In the genomic region with DNA sequence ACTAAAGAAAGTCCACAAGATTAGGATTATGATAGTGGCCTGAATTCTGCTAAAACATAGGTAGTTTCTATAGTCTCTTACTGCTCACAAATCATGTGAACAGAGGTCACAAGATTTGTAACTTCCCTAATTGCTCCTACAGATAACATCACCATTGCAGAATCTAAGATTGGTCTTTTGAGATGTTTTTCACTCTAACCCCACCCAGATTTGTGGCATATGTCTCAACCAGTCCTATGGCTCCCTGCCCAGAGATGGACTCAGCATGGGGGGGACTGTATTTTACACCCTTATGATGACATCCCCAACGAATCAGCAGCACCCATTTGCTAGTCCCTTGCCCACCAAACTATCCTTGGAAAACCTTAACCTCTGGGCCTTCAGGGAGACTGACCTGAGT, we compare ENCODE assay signal across 11 cellular contexts.
DNase-seq lines count a peak whose midpoint lies in the region; ATAC-seq and TF ChIP-seq lines count a peak whose summit lies in the region.
"Had no signal": no experiment of that assay in that cellular context is flagged by ENCODE, and none has a peak within 500 bp of the region (broad histone marks: within the 10 kb centered on the region; RNA-seq: fewer than 3 reads in every experiment).

No MANE protein-coding gene starts in this region.

- H3K36me3 ChIP-seq in ACC112 (ENCODE audit: insufficient read depth, low read length): no peaks in the 10 kb centered on the region
- no peaks in the 10 kb centered on the region for H3K36me3 ChIP-seq in GM23338 (ENCODE audit: insufficient read depth)
- H3K36me3 ChIP-seq in colonic mucosa: no peaks in the 10 kb centered on the region
- H3K36me3 ChIP-seq: BLaER1 had no signal

- no peak overlapping the region for H3K9ac ChIP-seq in colonic mucosa (ENCODE audit: low read depth in 2 of 2, low read length in 2 of 2)
- H3K9ac ChIP-seq: BLaER1 had no signal

- DNase-seq in GM23338 (ENCODE audit: low spot score): no peak
- peak; percentile 78 for DNase-seq in RPMI7951 (ENCODE audit: low read depth)
- peak; percentile 51 for DNase-seq in fibroblast of pulmonary artery (ENCODE audit: low read depth)
- DNase-seq in colonic mucosa: no peak
- DNase-seq in epidermal melanocyte (ENCODE audit: insufficient read length, low spot score): no peak
- no peak for DNase-seq in DMS153 treated with DMSO at 0.1 percent for 48 hours (lab: John Stamatoyannopoulos, UW; ENCODE audit: unreplicated experiment)
- no peak for DNase-seq in NCI-H446 (lab: John Stamatoyannopoulos, UW)
- DNase-seq: NCI-H1694 had no signal

- TF ChIP-seq CTCF in GM23338 (conservative IDR thresholded peaks at IDR 0.05; ENCODE audit: low read depth in 2 of 2) (no peak), fibroblast of pulmonary artery (IDR thresholded peaks at IDR 0.05; ENCODE audit: low read length, missing control alignments) (no peak), colonic mucosa (IDR thresholded peaks at IDR 0.05) (no peak)

- H3K4me2 ChIP-seq in GM23338: no peak overlapping the region
- H3K4me2 ChIP-seq: BLaER1 had no signal

- H3K4me3 Mint-ChIP-seq in GM23338: no peak overlapping the region
- H3K4me3 Mint-ChIP-seq: activated naive CD8-positive, alpha-beta T cell had no signal

- no peaks in the 10 kb centered on the region for H3K9me3 Mint-ChIP-seq in GM23338

- no peaks in the 10 kb centered on the region for H4K20me1 ChIP-seq in GM23338 (replicated peaks; ENCODE audit: insufficient read depth)
- H4K20me1 ChIP-seq: BLaER1 had no signal

- no peak overlapping the region for H3K4me3 ChIP-seq in ACC112 (ENCODE audit: low read depth, low read length)
- H3K4me3 ChIP-seq in GM23338: no peak overlapping the region
- no peak overlapping the region for H3K4me3 ChIP-seq in fibroblast of pulmonary artery (replicated peaks; ENCODE audit: low read depth, low read length)
- H3K4me3 ChIP-seq in colonic mucosa: no peak overlapping the region
- H3K4me3 ChIP-seq: BLaER1 had no signal

- H3K9me2 ChIP-seq in GM23338 (ENCODE audit: insufficient read depth): no peaks in the 10 kb centered on the region

- no peaks in the 10 kb centered on the region for H3K27me3 Mint-ChIP-seq in GM23338 (ENCODE audit: insufficient read depth, low read depth, poor library complexity)
- H3K27me3 Mint-ChIP-seq: activated naive CD8-positive, alpha-beta T cell had no signal

- no peaks in the 10 kb centered on the region for H3F3A ChIP-seq in GM23338 (replicated peaks; ENCODE audit: low read depth)

- H3K27me3 ChIP-seq in ACC112 (ENCODE audit: insufficient read depth, low read length): no peaks in the 10 kb centered on the region
- no peaks in the 10 kb centered on the region for H3K27me3 ChIP-seq in GM23338 (ENCODE audit: insufficient read depth)
- H3K27me3 ChIP-seq in colonic mucosa: no peaks in the 10 kb centered on the region
- H3K27me3 ChIP-seq: BLaER1 had no signal

- H2AFZ ChIP-seq in ACC112 (ENCODE audit: low read length, unreplicated experiment) (no peak overlapping the region), GM23338 (0 out of 2 replicates have a peak overlapping the region, but pooled peaks have one; percentile 3)

- intact Hi-C loops in colonic mucosa (cut with DNase I): no loop called here

- H3K4me1 Mint-ChIP-seq in GM23338: peaks cover 4% of the 10 kb centered on the region; the same call in 2 of the 3 replicates

- H3K27ac ChIP-seq in ACC112 (ENCODE audit: low read depth, low read length) (peak overlapping the region; percentile 73), GM23338 (ENCODE audit: low read depth) (no peak overlapping the region), colonic mucosa (no peak overlapping the region)
- H3K27ac ChIP-seq: BLaER1 had no signal

- H3K9me3 ChIP-seq in colonic mucosa: no peaks in the 10 kb centered on the region
- H3K9me3 ChIP-seq: BLaER1 had no signal

- no peak for ATAC-seq in GM23338

- no peak overlapping the region for H3K27ac Mint-ChIP-seq in GM23338
- H3K27ac Mint-ChIP-seq: activated naive CD8-positive, alpha-beta T cell had no signal

- H3K4me1 ChIP-seq in ACC112 (ENCODE audit: control insufficient read depth, insufficient read depth, low read length, unreplicated experiment) (peaks cover 23% of the 10 kb centered on the region), GM23338 (ENCODE audit: insufficient read depth) (no peaks in the 10 kb centered on the region), colonic mucosa (no peaks in the 10 kb centered on the region)

- H3K36me3 Mint-ChIP-seq in GM23338 (ENCODE audit: low read depth): no peaks in the 10 kb centered on the region
- H3K36me3 Mint-ChIP-seq: activated naive CD8-positive, alpha-beta T cell had no signal

- no peaks in the 10 kb centered on the region for H3K79me2 ChIP-seq in ACC112 (ENCODE audit: control insufficient read depth, insufficient read depth, low read length, unreplicated experiment)
- H3K79me2 ChIP-seq in GM23338 (replicated peaks; ENCODE audit: insufficient read depth): no peaks in the 10 kb centered on the region

TF ChIP-seq in GM23338, 12 proteins besides CTCF, POLR2A, EP300 and RAD21 (continues in another document):
- TF ChIP-seq STAT1 (IDR thresholded peaks at IDR 0.05; ENCODE audit: unreplicated experiment): no peak
- no peak for TF ChIP-seq POLR2AphosphoS5 (IDR thresholded peaks at IDR 0.05; ENCODE audit: low read depth)
- no peak for TF ChIP-seq ZNF114 (CRISPR knock-in tag; IDR thresholded peaks at IDR 0.05)
- TF ChIP-seq JUNB (IDR thresholded peaks at IDR 0.05; ENCODE audit: unreplicated experiment): no peak
- no peak for TF ChIP-seq EZH2 (IDR thresholded peaks at IDR 0.05; ENCODE audit: low read depth, unreplicated experiment)
- TF ChIP-seq, protein P1, sequence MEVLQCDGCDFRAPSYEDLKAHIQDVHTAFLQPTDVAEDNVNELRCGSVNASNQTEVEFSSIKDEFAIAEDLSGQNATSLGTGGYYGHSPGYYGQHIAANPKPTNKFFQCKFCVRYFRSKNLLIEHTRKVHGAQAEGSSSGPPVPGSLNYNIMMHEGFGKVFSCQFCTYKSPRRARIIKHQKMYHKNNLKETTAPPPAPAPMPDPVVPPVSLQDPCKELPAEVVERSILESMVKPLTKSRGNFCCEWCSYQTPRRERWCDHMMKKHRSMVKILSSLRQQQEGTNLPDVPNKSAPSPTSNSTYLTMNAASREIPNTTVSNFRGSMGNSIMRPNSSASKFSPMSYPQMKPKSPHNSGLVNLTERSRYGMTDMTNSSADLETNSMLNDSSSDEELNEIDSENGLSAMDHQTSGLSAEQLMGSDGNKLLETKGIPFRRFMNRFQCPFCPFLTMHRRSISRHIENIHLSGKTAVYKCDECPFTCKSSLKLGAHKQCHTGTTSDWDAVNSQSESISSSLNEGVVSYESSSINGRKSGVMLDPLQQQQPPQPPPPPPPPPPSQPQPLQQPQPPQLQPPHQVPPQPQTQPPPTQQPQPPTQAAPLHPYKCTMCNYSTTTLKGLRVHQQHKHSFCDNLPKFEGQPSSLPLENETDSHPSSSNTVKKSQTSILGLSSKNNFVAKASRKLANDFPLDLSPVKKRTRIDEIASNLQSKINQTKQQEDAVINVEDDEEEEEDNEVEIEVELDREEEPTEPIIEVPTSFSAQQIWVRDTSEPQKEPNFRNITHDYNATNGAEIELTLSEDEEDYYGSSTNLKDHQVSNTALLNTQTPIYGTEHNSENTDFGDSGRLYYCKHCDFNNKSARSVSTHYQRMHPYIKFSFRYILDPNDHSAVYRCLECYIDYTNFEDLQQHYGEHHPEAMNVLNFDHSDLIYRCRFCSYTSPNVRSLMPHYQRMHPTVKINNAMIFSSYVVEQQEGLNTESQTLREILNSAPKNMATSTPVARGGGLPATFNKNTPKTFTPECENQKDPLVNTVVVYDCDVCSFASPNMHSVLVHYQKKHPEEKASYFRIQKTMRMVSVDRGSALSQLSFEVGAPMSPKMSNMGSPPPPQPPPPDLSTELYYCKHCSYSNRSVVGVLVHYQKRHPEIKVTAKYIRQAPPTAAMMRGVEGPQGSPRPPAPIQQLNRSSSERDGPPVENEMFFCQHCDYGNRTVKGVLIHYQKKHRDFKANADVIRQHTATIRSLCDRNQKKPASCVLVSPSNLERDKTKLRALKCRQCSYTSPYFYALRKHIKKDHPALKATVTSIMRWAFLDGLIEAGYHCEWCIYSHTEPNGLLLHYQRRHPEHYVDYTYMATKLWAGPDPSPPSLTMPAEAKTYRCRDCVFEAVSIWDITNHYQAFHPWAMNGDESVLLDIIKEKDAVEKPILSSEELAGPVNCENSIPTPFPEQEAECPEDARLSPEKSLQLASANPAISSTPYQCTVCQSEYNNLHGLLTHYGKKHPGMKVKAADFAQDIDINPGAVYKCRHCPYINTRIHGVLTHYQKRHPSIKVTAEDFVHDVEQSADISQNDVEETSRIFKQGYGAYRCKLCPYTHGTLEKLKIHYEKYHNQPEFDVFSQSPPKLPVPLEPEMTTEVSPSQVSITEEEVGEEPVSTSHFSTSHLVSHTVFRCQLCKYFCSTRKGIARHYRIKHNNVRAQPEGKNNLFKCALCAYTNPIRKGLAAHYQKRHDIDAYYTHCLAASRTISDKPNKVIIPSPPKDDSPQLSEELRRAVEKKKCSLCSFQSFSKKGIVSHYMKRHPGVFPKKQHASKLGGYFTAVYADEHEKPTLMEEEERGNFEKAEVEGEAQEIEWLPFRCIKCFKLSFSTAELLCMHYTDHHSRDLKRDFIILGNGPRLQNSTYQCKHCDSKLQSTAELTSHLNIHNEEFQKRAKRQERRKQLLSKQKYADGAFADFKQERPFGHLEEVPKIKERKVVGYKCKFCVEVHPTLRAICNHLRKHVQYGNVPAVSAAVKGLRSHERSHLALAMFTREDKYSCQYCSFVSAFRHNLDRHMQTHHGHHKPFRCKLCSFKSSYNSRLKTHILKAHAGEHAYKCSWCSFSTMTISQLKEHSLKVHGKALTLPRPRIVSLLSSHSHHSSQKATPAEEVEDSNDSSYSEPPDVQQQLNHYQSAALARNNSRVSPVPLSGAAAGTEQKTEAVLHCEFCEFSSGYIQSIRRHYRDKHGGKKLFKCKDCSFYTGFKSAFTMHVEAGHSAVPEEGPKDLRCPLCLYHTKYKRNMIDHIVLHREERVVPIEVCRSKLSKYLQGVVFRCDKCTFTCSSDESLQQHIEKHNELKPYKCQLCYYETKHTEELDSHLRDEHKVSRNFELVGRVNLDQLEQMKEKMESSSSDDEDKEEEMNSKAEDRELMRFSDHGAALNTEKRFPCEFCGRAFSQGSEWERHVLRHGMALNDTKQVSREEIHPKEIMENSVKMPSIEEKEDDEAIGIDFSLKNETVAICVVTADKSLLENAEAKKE (CRISPR knock-in tag; IDR thresholded peaks at IDR 0.05): no peak
- TF ChIP-seq, protein P2, sequence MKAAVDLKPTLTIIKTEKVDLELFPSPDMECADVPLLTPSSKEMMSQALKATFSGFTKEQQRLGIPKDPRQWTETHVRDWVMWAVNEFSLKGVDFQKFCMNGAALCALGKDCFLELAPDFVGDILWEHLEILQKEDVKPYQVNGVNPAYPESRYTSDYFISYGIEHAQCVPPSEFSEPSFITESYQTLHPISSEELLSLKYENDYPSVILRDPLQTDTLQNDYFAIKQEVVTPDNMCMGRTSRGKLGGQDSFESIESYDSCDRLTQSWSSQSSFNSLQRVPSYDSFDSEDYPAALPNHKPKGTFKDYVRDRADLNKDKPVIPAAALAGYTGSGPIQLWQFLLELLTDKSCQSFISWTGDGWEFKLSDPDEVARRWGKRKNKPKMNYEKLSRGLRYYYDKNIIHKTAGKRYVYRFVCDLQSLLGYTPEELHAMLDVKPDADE (IDR thresholded peaks at IDR 0.05): no peak
- TF ChIP-seq EZH2phosphoT487 (IDR thresholded peaks at IDR 0.05; ENCODE audit: unreplicated experiment): no peak

Comparison
In these comparisons a context has a peak if more than half of its experiments do, and no peak if none do; other contexts are left out.
1. DNase-seq: peak in RPMI7951 (single experiment) and fibroblast of pulmonary artery (single experiment); none in GM23338 (single experiment), colonic mucosa (single experiment), epidermal melanocyte (single experiment), DMS153 treated with DMSO at 0.1 percent for 48 hours (single experiment) and NCI-H446 (0 of 2).